1 cellular context compared by ENCODE assay signal in genomic region chr10:20596065-20596760, GRCh38.
TF ChIP-seq lines count a peak whose summit lies in the region.

No MANE protein-coding gene starts in this region.

TF ChIP-seq in SK-N-SH, 30 proteins besides CTCF, POLR2A, EP300 and RAD21 (continued from another document):
- TF ChIP-seq, protein P1, sequence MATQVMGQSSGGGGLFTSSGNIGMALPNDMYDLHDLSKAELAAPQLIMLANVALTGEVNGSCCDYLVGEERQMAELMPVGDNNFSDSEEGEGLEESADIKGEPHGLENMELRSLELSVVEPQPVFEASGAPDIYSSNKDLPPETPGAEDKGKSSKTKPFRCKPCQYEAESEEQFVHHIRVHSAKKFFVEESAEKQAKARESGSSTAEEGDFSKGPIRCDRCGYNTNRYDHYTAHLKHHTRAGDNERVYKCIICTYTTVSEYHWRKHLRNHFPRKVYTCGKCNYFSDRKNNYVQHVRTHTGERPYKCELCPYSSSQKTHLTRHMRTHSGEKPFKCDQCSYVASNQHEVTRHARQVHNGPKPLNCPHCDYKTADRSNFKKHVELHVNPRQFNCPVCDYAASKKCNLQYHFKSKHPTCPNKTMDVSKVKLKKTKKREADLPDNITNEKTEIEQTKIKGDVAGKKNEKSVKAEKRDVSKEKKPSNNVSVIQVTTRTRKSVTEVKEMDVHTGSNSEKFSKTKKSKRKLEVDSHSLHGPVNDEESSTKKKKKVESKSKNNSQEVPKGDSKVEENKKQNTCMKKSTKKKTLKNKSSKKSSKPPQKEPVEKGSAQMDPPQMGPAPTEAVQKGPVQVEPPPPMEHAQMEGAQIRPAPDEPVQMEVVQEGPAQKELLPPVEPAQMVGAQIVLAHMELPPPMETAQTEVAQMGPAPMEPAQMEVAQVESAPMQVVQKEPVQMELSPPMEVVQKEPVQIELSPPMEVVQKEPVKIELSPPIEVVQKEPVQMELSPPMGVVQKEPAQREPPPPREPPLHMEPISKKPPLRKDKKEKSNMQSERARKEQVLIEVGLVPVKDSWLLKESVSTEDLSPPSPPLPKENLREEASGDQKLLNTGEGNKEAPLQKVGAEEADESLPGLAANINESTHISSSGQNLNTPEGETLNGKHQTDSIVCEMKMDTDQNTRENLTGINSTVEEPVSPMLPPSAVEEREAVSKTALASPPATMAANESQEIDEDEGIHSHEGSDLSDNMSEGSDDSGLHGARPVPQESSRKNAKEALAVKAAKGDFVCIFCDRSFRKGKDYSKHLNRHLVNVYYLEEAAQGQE (IDR thresholded peaks at IDR 0.05; ENCODE audit: low read depth, low read length), result no peak
- TF ChIP-seq GATA2 (CRISPR knock-in tag; IDR thresholded peaks at IDR 0.05) (no peak), RXRA (IDR thresholded peaks at IDR 0.05; ENCODE audit: borderline replicate concordance, low read depth) (no peak), NFIC (IDR thresholded peaks at IDR 0.05; ENCODE audit: borderline replicate concordance) (no peak), RCOR1 (IDR thresholded peaks at IDR 0.05; ENCODE audit: low read length) (no peak)
